In the genomic region with DNA sequence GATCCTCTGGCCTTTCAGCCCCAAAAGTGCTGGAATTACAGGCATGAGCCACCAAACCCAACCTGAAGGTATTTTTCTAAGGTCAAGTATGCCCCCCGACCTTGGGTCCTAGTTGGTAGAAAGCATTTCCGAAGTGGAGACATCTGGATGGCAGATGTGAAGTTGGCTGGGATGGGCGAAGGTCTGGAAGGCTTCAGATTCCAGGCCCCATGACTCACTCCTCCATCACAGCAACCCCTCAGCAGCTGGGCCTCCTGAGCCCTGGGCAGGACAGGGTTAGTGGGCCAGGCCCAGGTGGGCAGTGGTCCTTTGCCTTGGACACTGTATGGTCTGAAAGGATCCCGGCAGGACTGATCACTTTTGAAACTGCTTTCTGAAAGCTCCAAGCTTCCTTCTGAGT, we compare ENCODE assay signal across 12 cellular contexts. TPM values are rescaled to one million over a fixed set of nuclear protein-coding genes. Genes with fewer than 3 reads are reported as not detected.
DNase-seq lines count a peak whose midpoint lies in the region; TF ChIP-seq lines count a peak whose summit lies in the region.
"Had no signal": no experiment of that assay in that cellular context is flagged by ENCODE, and none has a peak within 500 bp of the region (broad histone marks: within the 10 kb centered on the region; RNA-seq: fewer than 3 reads in every experiment).

No MANE protein-coding gene starts in this region.

- BruUV-seq in Calu3 (replicated peaks; lab: Mats Ljungman, UMichigan): no TSS peak

- H3K4me3 Mint-ChIP-seq in Calu3 (ENCODE audit: low read depth, unreplicated experiment): no peak overlapping the region
- H3K4me3 Mint-ChIP-seq: nephron had no signal

- no peak for TF ChIP-seq CTCF in Calu3 (IDR thresholded peaks at IDR 0.05; ENCODE audit: unreplicated experiment)

- peaks cover 19% of the 10 kb centered on the region for H3K27me3 Mint-ChIP-seq in Calu3 (ENCODE audit: unreplicated experiment)

- no peak overlapping the region for H3K27ac Mint-ChIP-seq in Calu3 (ENCODE audit: unreplicated experiment)

- H3K4me1 Mint-ChIP-seq in Calu3 (ENCODE audit: low read depth, unreplicated experiment): no peaks in the 10 kb centered on the region

- CTCF ChIA-PET in Calu3 (lab: Charles Lee): interaction anchor here (0.7 to 3.4 kb wide), 2 partner anchors 20 to 147 kb away, joined by 5 to 19 read pairs; no protein-coding TSS in a partner anchor

- intact Hi-C loops in Calu3 (cut with micrococcal nuclease; ENCODE audit: unreplicated experiment): no loop called here

- H3K9me3 Mint-ChIP-seq in Calu3 (ENCODE audit: low read depth, unreplicated experiment): no peaks in the 10 kb centered on the region
- H3K9me3 Mint-ChIP-seq: nephron had no signal

- peaks cover 8% of the 10 kb centered on the region for H3K36me3 Mint-ChIP-seq in Calu3 (ENCODE audit: insufficient read depth, unreplicated experiment)

- DNase-seq in AG08395 (ENCODE audit: low spot score) (peak; percentile 94), NCI-H226 (peak; percentile 61), epidermal melanocyte (ENCODE audit: insufficient read length, low spot score) (peak; percentile 90), myocyte (ENCODE audit: low read depth) (peak; percentile 86), NCI-H1417 treated with DMSO at 0.1 percent for 48 hours (lab: John Stamatoyannopoulos, UW) (no peak), Calu3 (no peak), NCI-H146 (lab: John Stamatoyannopoulos, UW) (no peak), HuH-7.5 (ENCODE audit: low spot score) (no peak)
- DNase-seq: activated CD8-positive, alpha-beta memory T cell treated with anti-CD3 and anti-CD28 coated beads for 24 hours; NCI-H524; stimulated activated CD4-positive, alpha-beta T cell treated with anti-CD3 and anti-CD28 coated beads, Interleukin-4, amount 100 ng/mL, for 1 hour had no signal

RNA-seq across cellular contexts. Expression of gene NAV1, which starts 23.3 kb away (rescaled TPM):
- total RNA-seq in myocyte (30.5 and 43.3 TPM in 2 replicates), Calu3 (2022) (13.1 and 24.8 TPM in 2 replicates)
- 55.9 TPM for polyA plus RNA-seq in myocyte (2012)

RNA-seq across cellular contexts. Expression of gene CSRP1, which starts 55.3 kb away (rescaled TPM):
- 184 and 198 TPM in 2 replicates for total RNA-seq in myocyte
- polyA plus RNA-seq in myocyte (2012): 472 TPM
- 69.9 and 73.5 TPM in 2 replicates for total RNA-seq in Calu3 (2022)

Comparison
In these comparisons a context has a peak if more than half of its experiments do, and no peak if none do; other contexts are left out.
1. DNase-seq: peak in AG08395 (single experiment), NCI-H226 (single experiment), epidermal melanocyte (single experiment) and myocyte (single experiment); none in NCI-H1417 treated with DMSO at 0.1 percent for 48 hours (single experiment), Calu3 (single experiment), NCI-H146 (single experiment) and HuH-7.5 (single experiment).